Comparison of ENCODE assay signal across 8 cellular contexts in the genomic region with DNA sequence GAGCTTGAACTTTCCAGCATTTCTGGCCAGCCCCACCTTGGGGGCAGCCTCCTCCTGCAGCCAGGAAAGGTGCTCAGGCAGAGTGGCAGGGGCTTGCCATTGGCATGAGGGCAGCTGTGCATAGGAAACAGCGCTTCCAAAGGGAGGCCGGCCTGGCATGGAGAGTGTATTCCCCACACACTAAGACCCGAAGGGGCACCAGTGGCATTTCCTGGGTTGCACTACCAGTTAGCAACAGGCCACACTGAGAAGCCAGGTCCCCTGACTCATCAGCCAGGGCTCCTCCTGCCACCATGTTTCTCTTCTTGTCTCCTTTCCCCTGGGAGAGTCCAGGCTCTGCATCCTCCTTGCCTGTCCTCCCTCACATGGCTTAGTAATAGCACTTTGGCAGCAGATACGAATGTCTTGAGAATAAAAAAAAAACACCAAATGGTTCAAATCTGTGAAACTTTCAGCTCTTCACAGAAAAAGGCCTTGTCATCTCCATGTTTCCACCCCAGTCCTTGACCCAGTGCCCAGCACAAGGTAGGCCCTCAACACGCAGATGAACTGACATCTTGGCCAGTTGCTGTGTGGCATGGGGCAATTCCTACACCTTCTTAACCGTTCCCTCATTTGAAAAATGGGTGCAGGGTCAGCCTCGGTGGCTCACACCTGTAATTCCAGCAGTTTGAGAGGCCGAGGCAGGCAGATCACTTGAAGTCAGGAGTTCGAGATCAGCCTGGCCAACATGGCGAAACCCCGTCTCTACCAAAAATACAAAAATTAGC.
A peak's percentile ranks its signal among the peaks of the same experiment; 100 is the strongest.
DNase-seq lines count a peak whose midpoint lies in the region; ATAC-seq and TF ChIP-seq lines count a peak whose summit lies in the region.

No MANE protein-coding gene starts in this region.

- H3K9me2 ChIP-seq in GM23338 (ENCODE audit: insufficient read depth) = no peaks in the 10 kb centered on the region

- DNase-seq in GM23338 (ENCODE audit: low spot score) (no peak), amniotic epithelial cell (ENCODE audit: low read depth) (peak; percentile 74), heart left ventricle (peak in 3 of 5 donors; percentile 61 to 63 (median 61)), smooth muscle cell (lab: John Stamatoyannopoulos, UW; ENCODE audit: unreplicated experiment) (no peak), LoVo (ENCODE audit: low spot score) (no peak), T-cell (no peak), DMS153 treated with DMSO at 0.1 percent for 48 hours (lab: John Stamatoyannopoulos, UW; ENCODE audit: unreplicated experiment) (no peak)

- H3K27ac Mint-ChIP-seq in GM23338 (no peak overlapping the region), T-cell (no peak overlapping the region)

- H3K27me3 ChIP-seq in GM23338 (ENCODE audit: insufficient read depth) (no peaks in the 10 kb centered on the region), heart left ventricle (no peaks in the 10 kb centered on the region), smooth muscle cell (ENCODE audit: low read depth) (peaks cover 3% of the 10 kb centered on the region)

- H3K27ac ChIP-seq in GM23338 (ENCODE audit: low read depth) (peak overlapping the region; percentile 86; the same call in 1 of the 2 replicates), heart left ventricle (peak overlapping the region; percentile 33 to 88 (median 77)), smooth muscle cell (ENCODE audit: low read depth) (peak overlapping the region; percentile 82)

- no peak overlapping the region for H3K9ac ChIP-seq in smooth muscle cell (ENCODE audit: low read depth)

- intact Hi-C loops in heart left ventricle (cut with DNase I) = no loop called here

- no peak for TF ChIP-seq CTCF in GM23338 (conservative IDR thresholded peaks at IDR 0.05; ENCODE audit: low read depth in 2 of 2)
- TF ChIP-seq CTCF in heart left ventricle (IDR thresholded peaks at IDR 0.05) = no peak
- no peak for TF ChIP-seq CTCF in smooth muscle cell (IDR thresholded peaks at IDR 0.05; ENCODE audit: borderline replicate concordance, insufficient read depth, poor library complexity, severe bottlenecking)

- H2AFZ ChIP-seq in GM23338 (no peak overlapping the region; the same call in 1 of the 2 replicates), smooth muscle cell (ENCODE audit: low read depth) (no peak overlapping the region)

- no peaks in the 10 kb centered on the region for H3K9me3 ChIP-seq in heart left ventricle
- H3K9me3 ChIP-seq in smooth muscle cell (replicated peaks; ENCODE audit: low read depth) = no peaks in the 10 kb centered on the region

- CTCF ChIA-PET in T-cell (lab: Charles Lee) = no interaction called here

- TF ChIP-seq POLR2A in heart left ventricle (IDR thresholded peaks at IDR 0.05) = no peak

- peaks cover 12% of the 10 kb centered on the region for H3K9me3 Mint-ChIP-seq in GM23338
- no peaks in the 10 kb centered on the region for H3K9me3 Mint-ChIP-seq in T-cell

- ATAC-seq in GM23338 (no peak), heart left ventricle (peak in 2 of 4 donors; percentile 30 to 31), T-cell (replicated peaks in 1 of 4) (no peak), HG03045 (IDR thresholded peaks at IDR 0.05; ENCODE audit: unreplicated experiment) (no peak)

- H3K4me2 ChIP-seq in GM23338 = no peak overlapping the region
- H3K4me2 ChIP-seq in smooth muscle cell = peak overlapping the region; percentile 34

- 82 to 84% (median 83%) methylated on average over 9 to 11 of the region's 11 CpGs for WGBS in heart left ventricle, 4 donors
- WGBS in smooth muscle cell (ENCODE audit: low lambda C conversion rate) = 88% methylated on average over 11 of the region's 11 CpGs

- H3K36me3 Mint-ChIP-seq in GM23338 (ENCODE audit: low read depth) = peaks cover 7% of the 10 kb centered on the region
- H3K36me3 Mint-ChIP-seq in T-cell = no peaks in the 10 kb centered on the region

- H3K4me3 Mint-ChIP-seq in GM23338 (no peak overlapping the region), T-cell (no peak overlapping the region)

- H3K4me1 ChIP-seq in GM23338 (ENCODE audit: insufficient read depth) = peaks cover 5% of the 10 kb centered on the region
- peaks cover 6 to 76% (median 55%) of the 10 kb centered on the region in 12 donors for H3K4me1 ChIP-seq in heart left ventricle
- peaks cover 16% of the 10 kb centered on the region for H3K4me1 ChIP-seq in smooth muscle cell (ENCODE audit: low read depth)

- peaks cover 18% of the 10 kb centered on the region for H3K4me1 Mint-ChIP-seq in GM23338
- H3K4me1 Mint-ChIP-seq in T-cell = no peaks in the 10 kb centered on the region

- H3K27me3 Mint-ChIP-seq in GM23338 (ENCODE audit: insufficient read depth, low read depth, poor library complexity) = peaks cover 9% of the 10 kb centered on the region
- peaks cover 0 to 9% of the 10 kb centered on the region in 2 donors for H3K27me3 Mint-ChIP-seq in T-cell

- H4K20me1 ChIP-seq in GM23338 (replicated peaks; ENCODE audit: insufficient read depth) = no peaks in the 10 kb centered on the region
- H4K20me1 ChIP-seq in smooth muscle cell (ENCODE audit: low read depth) = no peaks in the 10 kb centered on the region

- H3K36me3 ChIP-seq in GM23338 (ENCODE audit: insufficient read depth) (no peaks in the 10 kb centered on the region), heart left ventricle (no peaks in the 10 kb centered on the region), smooth muscle cell (ENCODE audit: low read depth) (no peaks in the 10 kb centered on the region)

- no peaks in the 10 kb centered on the region for H3F3A ChIP-seq in GM23338 (replicated peaks; ENCODE audit: low read depth)
- H3F3A ChIP-seq in smooth muscle cell (ENCODE audit: low read depth) = peaks cover 21% of the 10 kb centered on the region

- POLR2A ChIA-PET in T-cell (lab: Charles Lee) = no interaction called here

- no peak overlapping the region for H3K4me3 ChIP-seq in GM23338
- H3K4me3 ChIP-seq in heart left ventricle = no peak overlapping the region
- no peak overlapping the region for H3K4me3 ChIP-seq in smooth muscle cell

- H3K79me2 ChIP-seq in GM23338 (replicated peaks; ENCODE audit: insufficient read depth) (no peaks in the 10 kb centered on the region), smooth muscle cell (ENCODE audit: low read depth) (no peaks in the 10 kb centered on the region)

TF ChIP-seq in GM23338, 12 proteins besides CTCF, POLR2A, EP300 and RAD21 (continues in another document):
- TF ChIP-seq ZNF331 (CRISPR knock-in tag; IDR thresholded peaks at IDR 0.05; ENCODE audit: low read depth) (no peak), EZH2phosphoT487 (IDR thresholded peaks at IDR 0.05; ENCODE audit: unreplicated experiment) (no peak), STAT1 (IDR thresholded peaks at IDR 0.05; ENCODE audit: unreplicated experiment) (no peak), ZNF114 (CRISPR knock-in tag; IDR thresholded peaks at IDR 0.05) (no peak), EZH2 (IDR thresholded peaks at IDR 0.05; ENCODE audit: low read depth, unreplicated experiment) (no peak), CREB1 (CRISPR knock-in tag; IDR thresholded peaks at IDR 0.05; ENCODE audit: low read depth) (no peak), JUNB (IDR thresholded peaks at IDR 0.05; ENCODE audit: unreplicated experiment) (no peak), POLR2AphosphoS5 (IDR thresholded peaks at IDR 0.05; ENCODE audit: low read depth) (no peak)
- TF ChIP-seq, protein P1, sequence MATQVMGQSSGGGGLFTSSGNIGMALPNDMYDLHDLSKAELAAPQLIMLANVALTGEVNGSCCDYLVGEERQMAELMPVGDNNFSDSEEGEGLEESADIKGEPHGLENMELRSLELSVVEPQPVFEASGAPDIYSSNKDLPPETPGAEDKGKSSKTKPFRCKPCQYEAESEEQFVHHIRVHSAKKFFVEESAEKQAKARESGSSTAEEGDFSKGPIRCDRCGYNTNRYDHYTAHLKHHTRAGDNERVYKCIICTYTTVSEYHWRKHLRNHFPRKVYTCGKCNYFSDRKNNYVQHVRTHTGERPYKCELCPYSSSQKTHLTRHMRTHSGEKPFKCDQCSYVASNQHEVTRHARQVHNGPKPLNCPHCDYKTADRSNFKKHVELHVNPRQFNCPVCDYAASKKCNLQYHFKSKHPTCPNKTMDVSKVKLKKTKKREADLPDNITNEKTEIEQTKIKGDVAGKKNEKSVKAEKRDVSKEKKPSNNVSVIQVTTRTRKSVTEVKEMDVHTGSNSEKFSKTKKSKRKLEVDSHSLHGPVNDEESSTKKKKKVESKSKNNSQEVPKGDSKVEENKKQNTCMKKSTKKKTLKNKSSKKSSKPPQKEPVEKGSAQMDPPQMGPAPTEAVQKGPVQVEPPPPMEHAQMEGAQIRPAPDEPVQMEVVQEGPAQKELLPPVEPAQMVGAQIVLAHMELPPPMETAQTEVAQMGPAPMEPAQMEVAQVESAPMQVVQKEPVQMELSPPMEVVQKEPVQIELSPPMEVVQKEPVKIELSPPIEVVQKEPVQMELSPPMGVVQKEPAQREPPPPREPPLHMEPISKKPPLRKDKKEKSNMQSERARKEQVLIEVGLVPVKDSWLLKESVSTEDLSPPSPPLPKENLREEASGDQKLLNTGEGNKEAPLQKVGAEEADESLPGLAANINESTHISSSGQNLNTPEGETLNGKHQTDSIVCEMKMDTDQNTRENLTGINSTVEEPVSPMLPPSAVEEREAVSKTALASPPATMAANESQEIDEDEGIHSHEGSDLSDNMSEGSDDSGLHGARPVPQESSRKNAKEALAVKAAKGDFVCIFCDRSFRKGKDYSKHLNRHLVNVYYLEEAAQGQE (IDR thresholded peaks at IDR 0.05; ENCODE audit: unreplicated experiment) = no peak
- TF ChIP-seq, protein P2, sequence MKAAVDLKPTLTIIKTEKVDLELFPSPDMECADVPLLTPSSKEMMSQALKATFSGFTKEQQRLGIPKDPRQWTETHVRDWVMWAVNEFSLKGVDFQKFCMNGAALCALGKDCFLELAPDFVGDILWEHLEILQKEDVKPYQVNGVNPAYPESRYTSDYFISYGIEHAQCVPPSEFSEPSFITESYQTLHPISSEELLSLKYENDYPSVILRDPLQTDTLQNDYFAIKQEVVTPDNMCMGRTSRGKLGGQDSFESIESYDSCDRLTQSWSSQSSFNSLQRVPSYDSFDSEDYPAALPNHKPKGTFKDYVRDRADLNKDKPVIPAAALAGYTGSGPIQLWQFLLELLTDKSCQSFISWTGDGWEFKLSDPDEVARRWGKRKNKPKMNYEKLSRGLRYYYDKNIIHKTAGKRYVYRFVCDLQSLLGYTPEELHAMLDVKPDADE (IDR thresholded peaks at IDR 0.05) = no peak

Comparison
In these comparisons a context has a peak if more than half of its experiments do, and no peak if none do; other contexts are left out.
1. DNase-seq: peak in amniotic epithelial cell (single experiment) and heart left ventricle (3 of 5); none in GM23338 (single experiment), smooth muscle cell (single experiment), LoVo (single experiment), T-cell (0 of 34) and DMS153 treated with DMSO at 0.1 percent for 48 hours (single experiment).
2. Peak in every context shown above with its lines, with median percentiles within 50 percentile points of each other: H3K27ac ChIP-seq.